ENCODE assay signal across 18 cellular contexts in the genomic region with DNA sequence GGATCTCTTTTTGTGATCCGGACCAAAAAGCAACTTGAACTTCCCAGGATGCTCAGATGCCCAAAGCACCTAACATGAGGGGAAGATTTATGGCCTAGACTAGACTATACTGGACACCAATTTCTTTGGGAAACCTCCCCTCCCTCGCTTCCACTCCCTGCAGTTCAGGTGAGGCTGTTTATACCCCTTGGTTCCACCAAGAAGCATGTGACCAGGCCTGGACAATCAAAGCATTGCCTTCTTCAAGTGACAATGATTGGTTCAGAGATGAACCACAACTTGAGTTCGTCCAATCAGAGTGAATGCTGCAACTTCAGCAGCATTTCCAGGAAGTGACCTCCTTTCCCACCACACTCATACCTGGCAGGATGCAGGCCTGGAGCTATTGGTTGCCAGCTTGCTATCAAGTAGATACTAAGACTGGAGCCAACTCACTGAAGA. TPM values are rescaled to one million over a fixed set of nuclear protein-coding genes. Genes with fewer than 3 reads are reported as not detected.
DNase-seq lines count a peak whose midpoint lies in the region; ATAC-seq, FAIRE-seq and TF ChIP-seq lines count a peak whose summit lies in the region.
"Had no signal": no experiment of that assay in that cellular context is flagged by ENCODE, and none has a peak within 500 bp of the region (broad histone marks: within the 10 kb centered on the region; RNA-seq: fewer than 3 reads in every experiment).

No MANE protein-coding gene starts in this region.

- POLR2A ChIA-PET in RWPE1 (lab: Yijun Ruan, JAX; ENCODE audit: low non-redundant PET), result no interaction called here

- H3K4me1 Mint-ChIP-seq in activated naive CD4-positive, alpha-beta T cell treated with anti-CD3 and anti-CD28 coated beads, Interleukin-2, amount 10 ng/mL, durations not matched to agents 7 days and 5 days, result peaks cover 41% of the 10 kb centered on the region

- H3K4me3 ChIP-seq in Jurkat, Clone E6-1 (ENCODE audit: low read length), result no peak overlapping the region
- H3K4me3 ChIP-seq in bronchial epithelial cell (ENCODE audit: low read depth, low read length) (no peak overlapping the region), neutrophil (ENCODE audit: low read depth in 1 of 2, low read length in 1 of 2) (peak overlapping the region in 1 of 2 experiments; percentile 34), thyroid gland (replicated peaks in 1 of 3) (no peak overlapping the region)

- no peak overlapping the region for H3K4me3 Mint-ChIP-seq in activated naive CD4-positive, alpha-beta T cell treated with anti-CD3 and anti-CD28 coated beads, Interleukin-2, amount 10 ng/mL, durations not matched to agents 7 days and 5 days
- H3K4me3 Mint-ChIP-seq: activated T-cell treated with anti-CD3 and anti-CD28 coated beads, Interleukin-2, amount 50 U/mL, for 72 hours had no signal

- ATAC-seq in activated naive CD4-positive, alpha-beta T cell treated with anti-CD3 and anti-CD28 coated beads, Interleukin-2, amount 50 U/mL, for 72 hours, result peak; percentile 24 to 37
- ATAC-seq: activated T-cell treated with anti-CD3 and anti-CD28 coated beads, Interleukin-2, amount 50 U/mL, for 72 hours had no signal

- FAIRE-seq in bronchial epithelial cell (lab: Jason Lieb, UNC), result no peak
- FAIRE-seq: endothelial cell of umbilical vein, G401.6, islet of Langerhans had no signal

- H3K27ac ChIP-seq in neutrophil (peak overlapping the region; percentile 92), thyroid gland (no peak overlapping the region), RWPE1 (no peak overlapping the region; the same call in 1 of the 2 replicates)

- H3K27me3 ChIP-seq in bronchial epithelial cell (ENCODE audit: control insufficient read depth, insufficient read depth, low read length) (no peaks in the 10 kb centered on the region), neutrophil (no peaks in the 10 kb centered on the region), thyroid gland (no peaks in the 10 kb centered on the region)

- H3K9me3 ChIP-seq in neutrophil, result no peaks in the 10 kb centered on the region
- no peaks in the 10 kb centered on the region for H3K9me3 ChIP-seq in thyroid gland

- intact Hi-C loops in thyroid gland (cut with DNase I), result no loop called here

- H3K27ac Mint-ChIP-seq in activated naive CD4-positive, alpha-beta T cell treated with anti-CD3 and anti-CD28 coated beads, Interleukin-2, amount 50 U/mL, for 72 hours, result no peak overlapping the region
- no peak overlapping the region for H3K27ac Mint-ChIP-seq in activated naive CD4-positive, alpha-beta T cell treated with anti-CD3 and anti-CD28 coated beads, Interleukin-2, amount 10 ng/mL, durations not matched to agents 7 days and 5 days
- H3K27ac Mint-ChIP-seq: activated T-cell treated with anti-CD3 and anti-CD28 coated beads, Interleukin-2, amount 50 U/mL, for 72 hours had no signal

- WGBS in thyroid gland, 2 donors, result 94 to 98% methylated on average over 3 of the region's 3 CpGs

- no peak for TF ChIP-seq POLR2A in thyroid gland (IDR thresholded peaks at IDR 0.05)

- no peak for TF ChIP-seq CTCF in bronchial epithelial cell (IDR thresholded peaks at IDR 0.05; ENCODE audit: insufficient read depth, low read length, severe bottlenecking)
- no peak for TF ChIP-seq CTCF in neutrophil (IDR thresholded peaks at IDR 0.05)
- no peak for TF ChIP-seq CTCF in thyroid gland (IDR thresholded peaks at IDR 0.05)
- no peak for TF ChIP-seq CTCF in RWPE1 (conservative IDR thresholded peaks at IDR 0.05; ENCODE audit: low read depth)

- H3K4me1 ChIP-seq in neutrophil (ENCODE audit: control insufficient read depth in 1 of 2, insufficient read depth in 1 of 2, low read depth in 1 of 2, low read length in 1 of 2) (peaks cover 85 to 88% of the 10 kb centered on the region in 2 experiments), thyroid gland (peaks cover 7 to 42% of the 10 kb centered on the region in 2 donors)

- H3K27me3 Mint-ChIP-seq in activated naive CD4-positive, alpha-beta T cell treated with anti-CD3 and anti-CD28 coated beads, Interleukin-2, amount 10 ng/mL, durations not matched to agents 7 days and 5 days, result peaks cover 98% of the 10 kb centered on the region

- H3K36me3 ChIP-seq in bronchial epithelial cell (ENCODE audit: control insufficient read depth, insufficient read depth, low read length) (no peaks in the 10 kb centered on the region), neutrophil (no peaks in the 10 kb centered on the region), thyroid gland (no peaks in the 10 kb centered on the region)

- no peaks in the 10 kb centered on the region for H3K36me3 Mint-ChIP-seq in activated naive CD4-positive, alpha-beta T cell treated with anti-CD3 and anti-CD28 coated beads, Interleukin-2, amount 50 U/mL, for 72 hours
- peaks cover 3% of the 10 kb centered on the region for H3K36me3 Mint-ChIP-seq in activated naive CD4-positive, alpha-beta T cell treated with anti-CD3 and anti-CD28 coated beads, Interleukin-2, amount 10 ng/mL, durations not matched to agents 7 days and 5 days

- DNase-seq in activated naive CD4-positive, alpha-beta T cell treated with anti-CD3 and anti-CD28 coated beads, Interleukin-2, amount 50 U/mL, for 72 hours (ENCODE audit: low spot score in 2 of 2), result no peak
- DNase-seq in activated naive CD4-positive, alpha-beta T cell treated with anti-CD3 and anti-CD28 coated beads, Interleukin-2, amount 10 ng/mL, durations not matched to agents 7 days and 5 days, result no peak
- DNase-seq in Jurkat, Clone E6-1 (ENCODE audit: low read depth, low spot score), result peak; percentile 45
- DNase-seq in bronchial epithelial cell (ENCODE audit: low read depth) (peak; percentile 34), thyroid gland (no peak), RWPE1 (ENCODE audit: low spot score) (no peak)
- no peak for DNase-seq in stimulated activated CD4-positive, alpha-beta T cell treated with anti-CD3 and anti-CD28 coated beads, Interleukin-4, amount 100 ng/mL, for 24 hours
- DNase-seq: activated T-cell treated with anti-CD3 and anti-CD28 coated beads, Interleukin-2, amount 50 U/mL, for 72 hours; anterior cingulate cortex; H7; midbrain; NCI-H1092 treated with DMSO at 0.1 percent for 48 hours; nucleus accumbens; stimulated activated naive CD4-positive, alpha-beta T cell had no signal

- peaks cover 0 to 3% of the 10 kb centered on the region in 2 donors for H3K9me3 Mint-ChIP-seq in activated naive CD4-positive, alpha-beta T cell treated with anti-CD3 and anti-CD28 coated beads, Interleukin-2, amount 50 U/mL, for 72 hours
- H3K9me3 Mint-ChIP-seq in activated naive CD4-positive, alpha-beta T cell treated with anti-CD3 and anti-CD28 coated beads, Interleukin-2, amount 10 ng/mL, durations not matched to agents 7 days and 5 days, result peaks cover 5% of the 10 kb centered on the region

- CTCF ChIA-PET in activated naive CD4-positive, alpha-beta T cell treated with anti-CD3 and anti-CD28 coated beads, Interleukin-2, amount 10 ng/mL, durations not matched to agents 7 days and 5 days (lab: Charles Lee), result no interaction called here
- CTCF ChIA-PET in RWPE1 (lab: Yijun Ruan, JAX), result no interaction called here

RNA-seq across cellular contexts. Expression of gene SLC9A8, which starts 45.6 kb away (rescaled TPM):
- total RNA-seq in activated naive CD4-positive, alpha-beta T cell treated with anti-CD3 and anti-CD28 coated beads, Interleukin-2, amount 50 U/mL, for 72 hours, result 10 to 100 TPM; 10.7 to 16.2 TPM
- 8.5 TPM for polyA plus RNA-seq in Jurkat, Clone E6-1 (2012; ENCODE audit: insufficient read depth, insufficient read length)
- total RNA-seq in bronchial epithelial cell, result 1.6 and 4.6 TPM in 2 replicates
- total RNA-seq in thyroid gland, result 10 to 100 TPM; 12.0 to 20.2 (median 16.1) TPM

RNA-seq across cellular contexts. Expression of gene B4GALT5, which starts 53.3 kb away (rescaled TPM):
- total RNA-seq in activated naive CD4-positive, alpha-beta T cell treated with anti-CD3 and anti-CD28 coated beads, Interleukin-2, amount 50 U/mL, for 72 hours, result 10 to 100 TPM in 1 of 2 donors, 1 to 10 TPM in 1; 9.4 to 19.0 TPM
- 10.1 TPM for polyA plus RNA-seq in Jurkat, Clone E6-1 (2012; ENCODE audit: insufficient read depth, insufficient read length)
- 9.7 and 25.2 TPM in 2 replicates for total RNA-seq in bronchial epithelial cell
- total RNA-seq in thyroid gland, result 10 to 100 TPM; 11.5 to 22.2 (median 17.6) TPM

Comparison
In these comparisons a context has a peak if more than half of its experiments do, and no peak if none do; other contexts are left out.
1. DNase-seq: peak in Jurkat, Clone E6-1 (single experiment) and bronchial epithelial cell (single experiment); none in activated naive CD4-positive, alpha-beta T cell treated with anti-CD3 and anti-CD28 coated beads, Interleukin-2, amount 50 U/mL, for 72 hours (0 of 2), activated naive CD4-positive, alpha-beta T cell treated with anti-CD3 and anti-CD28 coated beads, Interleukin-2, amount 10 ng/mL, durations not matched to agents 7 days and 5 days (single experiment), thyroid gland (0 of 2), RWPE1 (single experiment) and stimulated activated CD4-positive, alpha-beta T cell treated with anti-CD3 and anti-CD28 coated beads, Interleukin-4, amount 100 ng/mL, for 24 hours (single experiment).